Comparison of ENCODE assay signal across 8 cellular contexts in the genomic region with DNA sequence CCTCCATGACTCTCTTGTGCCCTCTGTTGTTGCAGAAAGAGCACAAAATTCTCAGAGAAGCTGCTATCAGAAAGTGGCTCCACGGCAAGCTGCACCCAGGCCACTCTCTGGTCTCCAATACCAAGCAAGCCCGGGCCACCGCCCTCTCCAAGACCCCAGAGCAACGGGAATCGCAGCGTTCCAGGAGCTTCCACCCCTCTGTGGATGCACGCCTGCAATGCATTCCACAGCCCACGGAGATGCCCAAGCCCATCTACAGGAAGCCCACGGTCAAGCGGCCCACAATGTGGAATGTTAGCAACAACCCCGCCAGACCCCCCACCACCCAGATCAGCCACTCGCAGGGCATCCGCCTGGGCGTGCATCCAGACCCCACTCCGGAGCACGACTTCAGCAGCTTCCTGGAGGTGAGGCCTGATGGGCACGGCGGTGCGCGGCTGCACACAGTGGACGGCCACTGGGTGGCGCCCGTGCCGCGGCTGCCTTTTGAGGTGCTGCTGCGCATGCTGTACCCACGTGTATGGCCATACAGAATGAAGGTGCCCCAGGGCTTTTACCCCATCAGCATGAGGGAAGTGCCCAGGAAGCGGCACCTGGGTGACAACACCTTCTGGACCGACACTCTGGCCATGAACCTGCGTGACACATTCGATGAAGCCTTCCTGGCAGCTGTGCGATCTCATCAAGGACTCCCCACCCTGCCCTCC. TPM values are rescaled to one million over a fixed set of nuclear protein-coding genes. Genes with fewer than 3 reads are reported as not detected.
A peak's percentile ranks its signal among the peaks of the same experiment; 100 is the strongest.
DNase-seq lines count a peak whose midpoint lies in the region; ATAC-seq, FAIRE-seq and TF ChIP-seq lines count a peak whose summit lies in the region.

No MANE protein-coding gene starts in this region.

- ATAC-seq in HG02571 (IDR thresholded peaks at IDR 0.05; ENCODE audit: unreplicated experiment) (peak; percentile 82), gastroesophageal sphincter (peak; percentile 48)
- ATAC-seq in activated T-cell treated with anti-CD3 and anti-CD28 coated beads, Interleukin-2, amount 50 U/mL, for 72 hours (replicated peaks in 1 of 2): peak; percentile 97 to 99

- peak; percentile 94 for FAIRE-seq in GM12892 (lab: Jason Lieb, UNC)

- peak; percentile 84 for DNase-seq in GM12892 (ENCODE audit: insufficient read length)
- peak; percentile 37 for DNase-seq in NOMO-1 treated with DMSO at 0.1 percent for 48 hours (lab: John Stamatoyannopoulos, UW; ENCODE audit: unreplicated experiment)
- peak; percentile 83 to 88 for DNase-seq in activated T-cell treated with anti-CD3 and anti-CD28 coated beads, Interleukin-2, amount 50 U/mL, for 72 hours
- DNase-seq in retina: peak; percentile 82
- no peak for DNase-seq in NCI-H226
- no peak for DNase-seq in NCI-H2227 treated with DMSO at 0.1 percent for 48 hours (lab: John Stamatoyannopoulos, UW)

- H3K4me1 Mint-ChIP-seq in activated T-cell treated with anti-CD3 and anti-CD28 coated beads, Interleukin-2, amount 50 U/mL, for 72 hours (ENCODE audit: low read depth): peaks cover 13% of the 10 kb centered on the region

- peaks cover 0 to 22% (median 0%) of the 10 kb centered on the region in 3 donors for H3K4me1 ChIP-seq in gastroesophageal sphincter

- no peaks in the 10 kb centered on the region for H3K9me3 ChIP-seq in gastroesophageal sphincter

- peak; percentile 56 to 86 (median 64) for TF ChIP-seq CTCF in gastroesophageal sphincter (IDR thresholded peaks at IDR 0.05)

- no peak overlapping the region for H3K27ac Mint-ChIP-seq in activated T-cell treated with anti-CD3 and anti-CD28 coated beads, Interleukin-2, amount 50 U/mL, for 72 hours

- TF ChIP-seq POLR2A in GM12892 (IDR thresholded peaks at IDR 0.05; ENCODE audit: low read depth, low read length): no peak
- no peak for TF ChIP-seq POLR2A in gastroesophageal sphincter (IDR thresholded peaks at IDR 0.05)

- TF ChIP-seq EP300 in gastroesophageal sphincter (IDR thresholded peaks at IDR 0.05): no peak

- H3K36me3 ChIP-seq in gastroesophageal sphincter: peaks cover 0 to 65% of the 10 kb centered on the region in 2 donors

- no peaks in the 10 kb centered on the region for H3K9me3 Mint-ChIP-seq in activated T-cell treated with anti-CD3 and anti-CD28 coated beads, Interleukin-2, amount 50 U/mL, for 72 hours

- H3K27me3 ChIP-seq in gastroesophageal sphincter: no peaks in the 10 kb centered on the region

- peaks cover 4% of the 10 kb centered on the region in 2 donors for H3K36me3 Mint-ChIP-seq in activated T-cell treated with anti-CD3 and anti-CD28 coated beads, Interleukin-2, amount 50 U/mL, for 72 hours (ENCODE audit: insufficient read depth in 2 of 2)

- no peaks in the 10 kb centered on the region for H3K27me3 Mint-ChIP-seq in activated T-cell treated with anti-CD3 and anti-CD28 coated beads, Interleukin-2, amount 50 U/mL, for 72 hours (ENCODE audit: low read depth)

- H3K4me3 Mint-ChIP-seq in activated T-cell treated with anti-CD3 and anti-CD28 coated beads, Interleukin-2, amount 50 U/mL, for 72 hours: peak overlapping the region in 1 of 2 donors; percentile 15

- no peak overlapping the region for H3K27ac ChIP-seq in gastroesophageal sphincter

- H3K4me3 ChIP-seq in gastroesophageal sphincter: no peak overlapping the region

- WGBS in gastroesophageal sphincter (ENCODE audit: low coverage in 1 of 2), 2 donors: no CpG with 5 or more reads among the region's 32 CpGs

RNA-seq across cellular contexts. Expression of a gene that starts 6.3 kb away (rescaled TPM):
- not detected for polyA plus RNA-seq in GM12892 (2012; ENCODE audit: missing spikeins)
- total RNA-seq in activated T-cell treated with anti-CD3 and anti-CD28 coated beads, Interleukin-2, amount 50 U/mL, for 72 hours: under 1 TPM in 1 of 2 donors, not detected in 1; 0.58 TPM
- total RNA-seq in gastroesophageal sphincter: 1 to 10 TPM in 2 of 4 donors, under 1 TPM in 2; 0.27 to 2.8 (median 0.97) TPM

RNA-seq across cellular contexts. Expression of a gene that starts 9.9 kb away (rescaled TPM):
- 22.9 TPM for polyA plus RNA-seq in GM12892 (2012; ENCODE audit: missing spikeins)
- total RNA-seq in activated T-cell treated with anti-CD3 and anti-CD28 coated beads, Interleukin-2, amount 50 U/mL, for 72 hours: 10 to 100 TPM; 45.9 to 66.6 TPM
- total RNA-seq in gastroesophageal sphincter: 10 to 100 TPM; 24.6 to 41.0 (median 34.9) TPM

RNA-seq across cellular contexts. Expression of a gene that starts 49.0 kb away (rescaled TPM):
- not detected for polyA plus RNA-seq in GM12892 (2012; ENCODE audit: missing spikeins)
- not detected for total RNA-seq in activated T-cell treated with anti-CD3 and anti-CD28 coated beads, Interleukin-2, amount 50 U/mL, for 72 hours
- total RNA-seq in gastroesophageal sphincter: under 1 TPM in 1 of 4 donors, not detected in 3; 0.46 TPM

Comparison
In these comparisons a context has a peak if more than half of its experiments do, and no peak if none do; other contexts are left out.
1. DNase-seq: peak in GM12892 (single experiment), NOMO-1 treated with DMSO at 0.1 percent for 48 hours (single experiment), activated T-cell treated with anti-CD3 and anti-CD28 coated beads, Interleukin-2, amount 50 U/mL, for 72 hours (2 of 2) and retina (single experiment); none in NCI-H226 (single experiment) and NCI-H2227 treated with DMSO at 0.1 percent for 48 hours (single experiment).
2. ATAC-seq: peak in every context shown above with its lines; median percentile 98 in activated T-cell treated with anti-CD3 and anti-CD28 coated beads, Interleukin-2, amount 50 U/mL, for 72 hours; 82 in HG02571; 48 in gastroesophageal sphincter.